ENCODE assay signal across 8 cellular contexts in genomic region chr4:74398894-74399589, GRCh38. TPM values are rescaled to one million over a fixed set of nuclear protein-coding genes. Genes with fewer than 3 reads are reported as not detected.
DNase-seq lines count a peak whose midpoint lies in the region; ATAC-seq and TF ChIP-seq lines count a peak whose summit lies in the region.
"Not testable (repeated sequence)": the region's sequence is repeated elsewhere in the genome, so short reads cannot be mapped to it uniquely, and the experiment has no call there.

No MANE protein-coding gene starts in this region.

- H3K79me2 ChIP-seq in MM.1S (ENCODE audit: low read length) = not testable (repeated sequence)

- H3K9ac ChIP-seq in MM.1S (ENCODE audit: low read length) = not testable (repeated sequence)

- not testable (repeated sequence) for H3K9me3 ChIP-seq in CD4-positive, alpha-beta T cell (ENCODE audit: control insufficient read depth, low read length); MM.1S (replicated peaks; ENCODE audit: insufficient read depth, low read length); T-helper 17 cell (ENCODE audit: control insufficient read depth, low read length, poor library complexity, severe bottlenecking); naive thymus-derived CD4-positive, alpha-beta T cell (ENCODE audit: control insufficient read depth in 2 of 3, low read length in 3 of 3)

- peak overlapping the region; percentile 94 for H3K27ac Mint-ChIP-seq in CD4-positive, alpha-beta T cell
- H3K27ac Mint-ChIP-seq in T-helper 17 cell = peak overlapping the region; percentile 95
- peak overlapping the region; percentile 92 to 96 for H3K27ac Mint-ChIP-seq in activated naive CD4-positive, alpha-beta T cell treated with anti-CD3 and anti-CD28 coated beads, Interleukin-2, amount 50 U/mL, for 72 hours
- peak overlapping the region in 8 of 9 donors; percentile 93 to 99 (median 98) for H3K27ac Mint-ChIP-seq in naive thymus-derived CD4-positive, alpha-beta T cell
- H3K27ac Mint-ChIP-seq in stimulated activated naive CD8-positive, alpha-beta T cell treated with anti-CD3 and anti-CD28 coated beads, Interleukin-15, Interleukin-2, amounts not matched to agents 100 ng/mL and 50 ng/mL, for 24 hours = not testable (repeated sequence)

- H3F3A ChIP-seq in MM.1S (ENCODE audit: insufficient read depth, low read length) = not testable (repeated sequence)

- DNase-seq in CD4-positive, alpha-beta T cell = peak in 1 of 10 experiments; percentile 34
- DNase-seq in MM.1S; T-helper 17 cell; activated naive CD4-positive, alpha-beta T cell treated with anti-CD3 and anti-CD28 coated beads, Interleukin-2, amount 50 U/mL, for 72 hours (ENCODE audit: low spot score in 2 of 2): not testable (repeated sequence)
- DNase-seq in activated CD8-positive, alpha-beta memory T cell treated with anti-CD3 and anti-CD28 coated beads for 24 hours = peak; percentile 57
- DNase-seq in Right ventricle myocardium inferior (ENCODE audit: missing footprints) = peak; percentile 64
- peak in 1 of 9 donors; percentile 6 for DNase-seq in naive thymus-derived CD4-positive, alpha-beta T cell

- H3K27ac ChIP-seq in CD4-positive, alpha-beta T cell (ENCODE audit: low read depth, low read length); MM.1S (ENCODE audit: low read length); naive thymus-derived CD4-positive, alpha-beta T cell (ENCODE audit: low read depth, low read length): not testable (repeated sequence)

- not testable (repeated sequence) for H3K9me3 Mint-ChIP-seq in CD4-positive, alpha-beta T cell; activated naive CD4-positive, alpha-beta T cell treated with anti-CD3 and anti-CD28 coated beads, Interleukin-2, amount 50 U/mL, for 72 hours; naive thymus-derived CD4-positive, alpha-beta T cell; stimulated activated naive CD8-positive, alpha-beta T cell treated with anti-CD3 and anti-CD28 coated beads, Interleukin-15, Interleukin-2, amounts not matched to agents 100 ng/mL and 50 ng/mL, for 24 hours

- CTCF ChIA-PET in CD4-positive, alpha-beta T cell (lab: Charles Lee) = not testable (repeated sequence)
- CTCF ChIA-PET in naive thymus-derived CD4-positive, alpha-beta T cell (lab: Charles Lee) = interaction anchor here (1.0 to 1.1 kb wide), 3 partner anchors 18 to 46 kb away, joined by 3 read pairs; partner anchors contain the start of gene AREG

- ATAC-seq in CD4-positive, alpha-beta T cell (ENCODE audit: poor library complexity); T-helper 17 cell; activated naive CD4-positive, alpha-beta T cell treated with anti-CD3 and anti-CD28 coated beads, Interleukin-2, amount 50 U/mL, for 72 hours; Right ventricle myocardium inferior; naive thymus-derived CD4-positive, alpha-beta T cell: not testable (repeated sequence)

- H3K27me3 Mint-ChIP-seq in CD4-positive, alpha-beta T cell; T-helper 17 cell; naive thymus-derived CD4-positive, alpha-beta T cell; stimulated activated naive CD8-positive, alpha-beta T cell treated with anti-CD3 and anti-CD28 coated beads, Interleukin-15, Interleukin-2, amounts not matched to agents 100 ng/mL and 50 ng/mL, for 24 hours: not testable (repeated sequence)

- H3K9me2 ChIP-seq in MM.1S (replicated peaks; ENCODE audit: insufficient read depth, low read length) = not testable (repeated sequence)

- intact Hi-C loops in CD4-positive, alpha-beta T cell (cut with DNase I, micrococcal nuclease) = loop anchor here in 1 of 2 experiments (1.0 kb wide), 1 partner anchor 46 kb away; the partner anchor contains the start of gene AREG
- intact Hi-C loops in Right ventricle myocardium inferior (cut with DNase I) = not testable (repeated sequence)
- intact Hi-C loops in naive thymus-derived CD4-positive, alpha-beta T cell (cut with micrococcal nuclease) = loop anchor here (1.0 to 5.0 kb wide), 6 partner anchors 22 to 1142 kb away; partner anchors contain the start of genes AREG (in 2 of the 2), ANKRD17 (in 1 of the 2), MTHFD2L (in 1 of the 2) and RCHY1 (in 1 of the 2)

- not testable (repeated sequence) for H3K36me3 ChIP-seq in MM.1S (replicated peaks; ENCODE audit: insufficient read depth, low read length); naive thymus-derived CD4-positive, alpha-beta T cell (ENCODE audit: control insufficient read depth in 2 of 3, insufficient read depth in 3 of 3, low read length in 3 of 3)

- not testable (repeated sequence) for H3K4me2 ChIP-seq in MM.1S (ENCODE audit: low read depth, low read length)

- H3K36me3 Mint-ChIP-seq in CD4-positive, alpha-beta T cell (ENCODE audit: low read depth); T-helper 17 cell (ENCODE audit: low read depth); activated naive CD4-positive, alpha-beta T cell treated with anti-CD3 and anti-CD28 coated beads, Interleukin-2, amount 50 U/mL, for 72 hours; naive thymus-derived CD4-positive, alpha-beta T cell; stimulated activated naive CD8-positive, alpha-beta T cell treated with anti-CD3 and anti-CD28 coated beads, Interleukin-15, Interleukin-2, amounts not matched to agents 100 ng/mL and 50 ng/mL, for 24 hours (ENCODE audit: low read depth): not testable (repeated sequence)

- peak overlapping the region; percentile 70; the same call in 1 of the 2 replicates for H3K4me3 ChIP-seq in MM.1S (ENCODE audit: low read length)
- not testable (repeated sequence) for H3K4me3 ChIP-seq in naive thymus-derived CD4-positive, alpha-beta T cell (ENCODE audit: low read length)

- not testable (repeated sequence) for TF ChIP-seq CTCF in CD4-positive, alpha-beta T cell (IDR thresholded peaks at IDR 0.05); MM.1S (IDR thresholded peaks at IDR 0.05; ENCODE audit: low read length)

- not testable (repeated sequence) for H3K4me1 ChIP-seq in MM.1S (ENCODE audit: low read length); naive thymus-derived CD4-positive, alpha-beta T cell (ENCODE audit: control insufficient read depth in 2 of 2, insufficient read depth in 2 of 2, low read length in 2 of 2)

- POLR2A ChIA-PET in CD4-positive, alpha-beta T cell (lab: Charles Lee) = interaction anchor here (0.8 to 2.9 kb wide), 6 partner anchors 11 to 1116 kb away, joined by 3 to 26 read pairs (median 4); partner anchors contain the start of gene AREG
- POLR2A ChIA-PET in naive thymus-derived CD4-positive, alpha-beta T cell (lab: Charles Lee) = interaction anchor here (0.6 to 2.0 kb wide), 8 partner anchors 21 to 1116 kb away, joined by 3 to 14 read pairs (median 4); partner anchors contain the start of genes AREG, RCHY1 and THAP6

- peaks cover 13% of the 10 kb centered on the region for H3K4me1 Mint-ChIP-seq in CD4-positive, alpha-beta T cell (ENCODE audit: low read depth)
- not testable (repeated sequence) for H3K4me1 Mint-ChIP-seq in T-helper 17 cell
- peaks cover 0 to 19% (median 11%) of the 10 kb centered on the region in 7 donors for H3K4me1 Mint-ChIP-seq in naive thymus-derived CD4-positive, alpha-beta T cell
- H3K4me1 Mint-ChIP-seq in stimulated activated naive CD8-positive, alpha-beta T cell treated with anti-CD3 and anti-CD28 coated beads, Interleukin-15, Interleukin-2, amounts not matched to agents 100 ng/mL and 50 ng/mL, for 24 hours (ENCODE audit: low read depth) = peaks cover 11% of the 10 kb centered on the region

- H3K4me3 Mint-ChIP-seq in CD4-positive, alpha-beta T cell = peak overlapping the region; percentile 94
- H3K4me3 Mint-ChIP-seq in T-helper 17 cell = peak overlapping the region; percentile 99
- H3K4me3 Mint-ChIP-seq in naive thymus-derived CD4-positive, alpha-beta T cell = peak overlapping the region in 9 of 10 donors; percentile 89 to 99 (median 97)
- H3K4me3 Mint-ChIP-seq in stimulated activated naive CD8-positive, alpha-beta T cell treated with anti-CD3 and anti-CD28 coated beads, Interleukin-15, Interleukin-2, amounts not matched to agents 100 ng/mL and 50 ng/mL, for 24 hours = peak overlapping the region; percentile 98

- H2AFZ ChIP-seq in MM.1S (ENCODE audit: low read length) = peak overlapping the region; percentile 81

- not testable (repeated sequence) for H4K20me1 ChIP-seq in MM.1S (ENCODE audit: insufficient read depth, low read length)

- H3K27me3 ChIP-seq in CD4-positive, alpha-beta T cell (ENCODE audit: control insufficient read depth, insufficient read depth, low read length); MM.1S (replicated peaks; ENCODE audit: insufficient read depth, low read length); naive thymus-derived CD4-positive, alpha-beta T cell (ENCODE audit: control insufficient read depth in 2 of 2, insufficient read depth in 2 of 2, low read length in 2 of 2): not testable (repeated sequence)

RNA-seq across cellular contexts. Expression of gene EREG, which starts 34.1 kb away (rescaled TPM):
- under 1 TPM; 0.58 to 0.59 TPM for total RNA-seq in CD4-positive, alpha-beta T cell
- total RNA-seq in T-helper 17 cell (1 to 10 TPM; 1.1 to 6.2 TPM), Right ventricle myocardium inferior (not detected)
- under 1 TPM in 1 of 2 donors, not detected in 1; 0.07 TPM for total RNA-seq in activated naive CD4-positive, alpha-beta T cell treated with anti-CD3 and anti-CD28 coated beads, Interleukin-2, amount 50 U/mL, for 72 hours
- total RNA-seq in naive thymus-derived CD4-positive, alpha-beta T cell = 10 to 100 TPM in 2 of 5 experiments, not detected in 3; 10.3 to 37.7 TPM
- not detected for polyA plus RNA-seq in naive thymus-derived CD4-positive, alpha-beta T cell

RNA-seq across cellular contexts. Expression of gene AREG, which starts 45.9 kb away (rescaled TPM):
- 10 to 100 TPM; 57.9 to 63.8 TPM for total RNA-seq in CD4-positive, alpha-beta T cell
- total RNA-seq in T-helper 17 cell (10 to 100 TPM; 15.0 to 17.3 TPM), Right ventricle myocardium inferior (1.4 TPM)
- 1 to 10 TPM in 1 of 2 donors, under 1 TPM in 1; 0.49 to 2.1 TPM for total RNA-seq in activated naive CD4-positive, alpha-beta T cell treated with anti-CD3 and anti-CD28 coated beads, Interleukin-2, amount 50 U/mL, for 72 hours
- total RNA-seq in naive thymus-derived CD4-positive, alpha-beta T cell = 10 to 100 TPM in 2 of 5 experiments, under 1 TPM in 2, not detected in 1; 0.36 to 30.5 (median 6.7) TPM
- 1 to 10 TPM; 1.1 to 6.0 TPM for polyA plus RNA-seq in naive thymus-derived CD4-positive, alpha-beta T cell
